16 cellular contexts compared by ENCODE assay signal in genomic region chr6:137610702-137611101, GRCh38.
"Had no signal": no experiment of that assay in that cellular context is flagged by ENCODE, and none has a peak within 500 bp of the region (broad histone marks: within the 10 kb centered on the region; RNA-seq: fewer than 3 reads in every experiment).

No MANE protein-coding gene starts in this region.

- H3K27ac ChIP-seq: foreskin keratinocyte, hepatocyte, left ventricle myocardium inferior, lower lobe of right lung, ovary, right atrium auricular region, stomach, thoracic aorta, transverse colon had no signal

- H3K27me3 ChIP-seq: ovary, right atrium auricular region had no signal

- ATAC-seq: foreskin keratinocyte, left cardiac atrium, lower lobe of right lung, natural killer cell had no signal

- DNase-seq: foreskin keratinocyte; kidney; left cardiac atrium; left ventricle myocardium inferior; lower lobe of right lung; natural killer cell; ovary; small intestine; stimulated activated CD4-positive, alpha-beta T cell treated with anti-CD3 and anti-CD28 coated beads, Interleukin-12 subunit alpha, Interleukin-12 subunit beta, amount 100 ng/mL, for 4 hours; stimulated activated naive CD4-positive, alpha-beta T cell; stomach; substantia nigra; transverse colon had no signal

- H3K36me3 ChIP-seq: left ventricle myocardium inferior, lower lobe of right lung, ovary, right atrium auricular region, stomach, thoracic aorta, transverse colon had no signal

- H3K4me1 ChIP-seq: foreskin keratinocyte, left ventricle myocardium inferior, lower lobe of right lung, right atrium auricular region, stomach, transverse colon had no signal

- H3K4me3 ChIP-seq: hepatocyte, left ventricle myocardium inferior, lower lobe of right lung, ovary, right atrium auricular region, stomach, thoracic aorta, transverse colon had no signal

- H3K9me3 ChIP-seq: lower lobe of right lung, ovary, thoracic aorta, transverse colon had no signal
